Comparison of ENCODE assay signal across 22 cellular contexts in the genomic region with DNA sequence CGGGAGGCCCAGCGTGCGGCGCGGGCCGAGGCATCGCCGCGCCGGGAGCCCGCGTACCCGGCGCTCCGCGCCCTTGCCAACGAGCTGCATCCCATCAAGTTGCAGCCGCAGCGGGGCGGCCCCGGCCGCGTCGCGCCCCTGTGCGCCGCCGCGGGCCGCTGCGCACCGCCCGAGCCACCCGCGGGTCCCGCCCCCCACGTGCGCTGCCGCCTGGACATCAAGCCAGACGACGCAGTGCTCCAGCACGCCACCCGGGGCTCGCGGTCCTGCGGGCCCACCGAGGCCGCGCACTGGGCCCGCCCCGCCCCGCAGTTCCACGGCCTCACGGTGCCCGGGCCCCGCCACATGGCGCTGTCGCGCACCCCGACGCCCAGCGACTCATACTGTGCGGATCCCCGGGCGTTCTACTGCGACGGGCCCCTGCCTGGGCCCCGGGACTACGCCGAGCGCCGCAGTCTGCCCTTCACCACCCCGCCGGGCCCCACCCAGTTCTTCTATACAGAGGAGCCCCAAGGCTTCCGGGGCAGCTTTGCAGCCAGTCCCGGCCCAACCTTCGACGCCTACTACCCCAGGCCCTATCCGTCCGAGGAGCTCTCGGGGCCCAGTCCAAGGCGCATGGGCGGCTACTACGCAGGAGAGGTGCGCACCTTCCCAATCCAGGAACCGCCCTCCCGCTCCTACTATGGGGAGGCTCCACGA. TPM values are rescaled to one million over a fixed set of nuclear protein-coding genes. Genes with fewer than 3 reads are reported as not detected.
DNase-seq lines count a peak whose midpoint lies in the region; ATAC-seq and TF ChIP-seq lines count a peak whose summit lies in the region.
"Had no signal": no experiment of that assay in that cellular context is flagged by ENCODE, and none has a peak within 500 bp of the region (broad histone marks: within the 10 kb centered on the region; RNA-seq: fewer than 3 reads in every experiment).

No MANE protein-coding gene starts in this region.

- no peaks in the 10 kb centered on the region for H3K9me3 ChIP-seq in CD8-positive, alpha-beta memory T cell (ENCODE audit: low read length)
- no peaks in the 10 kb centered on the region for H3K9me3 ChIP-seq in thyroid gland
- H3K9me3 ChIP-seq: MG63, sigmoid colon, SJCRH30 had no signal

- intact Hi-C loops in activated T-helper 1 cell treated with anti-CD3 and anti-CD28 coated beads, Interleukin-12 subunit alpha, Interleukin-12 subunit beta, Interleukin-2, Interleukin-4 antibody, amounts not matched to agents 30 ng/mL and 10 ng/mL and 1 ng/mL, durations not matched to agents 14 hours and 24 hours and 36 hours (cut with micrococcal nuclease) = loop anchor here (5.0 kb wide), 2 partner anchors 118 to 202 kb away; a partner anchor contains a TSS
- intact Hi-C loops in thyroid gland (cut with DNase I) = loop anchor here (5.0 to 10.0 kb wide), 2 partner anchors 97 to 190 kb away; a partner anchor contains a TSS

- peaks cover 4% of the 10 kb centered on the region for H3K27me3 ChIP-seq in CD8-positive, alpha-beta memory T cell (ENCODE audit: insufficient read depth, low read length, poor library complexity, severe bottlenecking)
- no peaks in the 10 kb centered on the region for H3K27me3 ChIP-seq in thyroid gland
- H3K27me3 ChIP-seq: cardiac muscle cell, MG63, SJCRH30 had no signal

- H3K4me1 ChIP-seq in CD8-positive, alpha-beta memory T cell (ENCODE audit: insufficient read depth, low read length) = peaks cover 26% of the 10 kb centered on the region
- H3K4me1 ChIP-seq in thyroid gland = peaks cover 44 to 59% of the 10 kb centered on the region in 2 donors

- POLR2A ChIA-PET in CD8-positive, alpha-beta memory T cell (lab: Charles Lee) = interaction anchor here (1.1 kb wide), 1 partner anchor 99 kb away, joined by 3 read pairs; a partner anchor contains a TSS

- TF ChIP-seq CTCF in neural crest cell (conservative IDR thresholded peaks at IDR 0.05) (no peak), thyroid gland (IDR thresholded peaks at IDR 0.05) (no peak)

- H3K4me3 Mint-ChIP-seq in activated CD8-positive, alpha-beta memory T cell treated with anti-CD3 and anti-CD28 coated beads, Interleukin-2, amount 10 ng/mL, durations not matched to agents 7 days and 5 days = no peak overlapping the region
- peak overlapping the region in 5 of 7 donors; percentile 36 to 66 (median 44) for H3K4me3 Mint-ChIP-seq in CD8-positive, alpha-beta memory T cell
- no peak overlapping the region for H3K4me3 Mint-ChIP-seq in activated T-helper 1 cell treated with anti-CD3 and anti-CD28 coated beads, Interleukin-12 subunit alpha, Interleukin-12 subunit beta, Interleukin-2, Interleukin-4 antibody, amounts not matched to agents 30 ng/mL and 10 ng/mL and 1 ng/mL, durations not matched to agents 14 hours and 24 hours and 36 hours
- peak overlapping the region; percentile 69 for H3K4me3 Mint-ChIP-seq in neural crest cell

- ATAC-seq in activated CD8-positive, alpha-beta memory T cell treated with anti-CD3 and anti-CD28 coated beads, Interleukin-2, amount 10 ng/mL, durations not matched to agents 7 days and 5 days = no peak

- H3K36me3 ChIP-seq in CD8-positive, alpha-beta memory T cell (ENCODE audit: insufficient read depth, low read length) = no peaks in the 10 kb centered on the region
- H3K36me3 ChIP-seq in thyroid gland = no peaks in the 10 kb centered on the region
- H3K36me3 ChIP-seq: cardiac muscle cell, SJCRH30 had no signal

- H3K27ac ChIP-seq in CD8-positive, alpha-beta memory T cell (ENCODE audit: low read depth, low read length) = no peak overlapping the region
- H3K27ac ChIP-seq in thyroid gland = no peak overlapping the region
- H3K27ac ChIP-seq: C4-2B, cardiac muscle cell, sigmoid colon, SJCRH30, WERI-Rb-1 had no signal

- CTCF ChIA-PET in activated CD8-positive, alpha-beta memory T cell treated with anti-CD3 and anti-CD28 coated beads, Interleukin-2, amount 10 ng/mL, durations not matched to agents 7 days and 5 days (lab: Charles Lee) = interaction anchor here (0.9 to 4.3 kb wide), 5 partner anchors 26 to 100 kb away, joined by 3 to 28 read pairs (median 16); a partner anchor contains a TSS
- CTCF ChIA-PET in CD8-positive, alpha-beta memory T cell (lab: Charles Lee) = interaction anchor here (0.8 to 4.9 kb wide), 7 partner anchors 21 to 190 kb away, joined by 3 to 45 read pairs (median 4); a partner anchor contains a TSS

- H3K27me3 Mint-ChIP-seq in activated CD8-positive, alpha-beta memory T cell treated with anti-CD3 and anti-CD28 coated beads, Interleukin-2, amount 10 ng/mL, durations not matched to agents 7 days and 5 days = peaks cover 20% of the 10 kb centered on the region
- peaks cover 11 to 27% of the 10 kb centered on the region in 2 donors for H3K27me3 Mint-ChIP-seq in CD8-positive, alpha-beta memory T cell
- H3K27me3 Mint-ChIP-seq in activated T-helper 1 cell treated with anti-CD3 and anti-CD28 coated beads, Interleukin-12 subunit alpha, Interleukin-12 subunit beta, Interleukin-2, Interleukin-4 antibody, amounts not matched to agents 30 ng/mL and 10 ng/mL and 1 ng/mL, durations not matched to agents 14 hours and 24 hours and 36 hours (ENCODE audit: insufficient read depth) = peaks cover 6% of the 10 kb centered on the region
- peaks cover 49% of the 10 kb centered on the region for H3K27me3 Mint-ChIP-seq in neural crest cell (ENCODE audit: low read depth)

- H3K4me3 ChIP-seq in CD8-positive, alpha-beta memory T cell (ENCODE audit: low read length) = no peak overlapping the region
- H3K4me3 ChIP-seq in thyroid gland (replicated peaks in 1 of 3) = no peak overlapping the region
- H3K4me3 ChIP-seq: cardiac muscle cell, MG63, sigmoid colon, SJCRH30 had no signal

- TF ChIP-seq POLR2A in thyroid gland (IDR thresholded peaks at IDR 0.05) = no peak

- H3K9me3 Mint-ChIP-seq in activated CD8-positive, alpha-beta memory T cell treated with anti-CD3 and anti-CD28 coated beads, Interleukin-2, amount 10 ng/mL, durations not matched to agents 7 days and 5 days (ENCODE audit: low read depth) = no peaks in the 10 kb centered on the region
- H3K9me3 Mint-ChIP-seq in CD8-positive, alpha-beta memory T cell = peaks cover 0 to 3% (median 0%) of the 10 kb centered on the region in 5 donors
- H3K9me3 Mint-ChIP-seq in activated T-helper 1 cell treated with anti-CD3 and anti-CD28 coated beads, Interleukin-12 subunit alpha, Interleukin-12 subunit beta, Interleukin-2, Interleukin-4 antibody, amounts not matched to agents 30 ng/mL and 10 ng/mL and 1 ng/mL, durations not matched to agents 14 hours and 24 hours and 36 hours = no peaks in the 10 kb centered on the region
- no peaks in the 10 kb centered on the region for H3K9me3 Mint-ChIP-seq in neural crest cell

- H3K4me1 Mint-ChIP-seq in activated CD8-positive, alpha-beta memory T cell treated with anti-CD3 and anti-CD28 coated beads, Interleukin-2, amount 10 ng/mL, durations not matched to agents 7 days and 5 days = peaks cover 22% of the 10 kb centered on the region
- H3K4me1 Mint-ChIP-seq in CD8-positive, alpha-beta memory T cell = peaks cover 8 to 40% (median 24%) of the 10 kb centered on the region in 3 donors
- no peaks in the 10 kb centered on the region for H3K4me1 Mint-ChIP-seq in activated T-helper 1 cell treated with anti-CD3 and anti-CD28 coated beads, Interleukin-12 subunit alpha, Interleukin-12 subunit beta, Interleukin-2, Interleukin-4 antibody, amounts not matched to agents 30 ng/mL and 10 ng/mL and 1 ng/mL, durations not matched to agents 14 hours and 24 hours and 36 hours (ENCODE audit: low read depth)
- peaks cover 25% of the 10 kb centered on the region for H3K4me1 Mint-ChIP-seq in neural crest cell

- H3K36me3 Mint-ChIP-seq in activated CD8-positive, alpha-beta memory T cell treated with anti-CD3 and anti-CD28 coated beads, Interleukin-2, amount 10 ng/mL, durations not matched to agents 7 days and 5 days = peaks cover 3% of the 10 kb centered on the region
- H3K36me3 Mint-ChIP-seq in CD8-positive, alpha-beta memory T cell = peaks cover 0 to 10% (median 0%) of the 10 kb centered on the region in 3 donors
- peaks cover 8% of the 10 kb centered on the region for H3K36me3 Mint-ChIP-seq in activated T-helper 1 cell treated with anti-CD3 and anti-CD28 coated beads, Interleukin-12 subunit alpha, Interleukin-12 subunit beta, Interleukin-2, Interleukin-4 antibody, amounts not matched to agents 30 ng/mL and 10 ng/mL and 1 ng/mL, durations not matched to agents 14 hours and 24 hours and 36 hours (ENCODE audit: low read depth)
- peaks cover 3% of the 10 kb centered on the region for H3K36me3 Mint-ChIP-seq in neural crest cell (ENCODE audit: low read depth)

- peak overlapping the region; percentile 32 for H3K27ac Mint-ChIP-seq in activated CD8-positive, alpha-beta memory T cell treated with anti-CD3 and anti-CD28 coated beads, Interleukin-2, amount 10 ng/mL, durations not matched to agents 7 days and 5 days
- peak overlapping the region in 2 of 8 donors; percentile 34 to 75 for H3K27ac Mint-ChIP-seq in CD8-positive, alpha-beta memory T cell
- peak overlapping the region; percentile 52 for H3K27ac Mint-ChIP-seq in activated T-helper 1 cell treated with anti-CD3 and anti-CD28 coated beads, Interleukin-12 subunit alpha, Interleukin-12 subunit beta, Interleukin-2, Interleukin-4 antibody, amounts not matched to agents 30 ng/mL and 10 ng/mL and 1 ng/mL, durations not matched to agents 14 hours and 24 hours and 36 hours
- no peak overlapping the region for H3K27ac Mint-ChIP-seq in neural crest cell (ENCODE audit: unreplicated experiment)

- 43% methylated on average over 27 of the region's 88 CpGs; no CpG with 5 or more reads in 1 of the 2 donors for WGBS in thyroid gland, 2 donors

- DNase-seq in activated CD8-positive, alpha-beta memory T cell treated with anti-CD3 and anti-CD28 coated beads, Interleukin-2, amount 10 ng/mL, durations not matched to agents 7 days and 5 days = no peak
- no peak for DNase-seq in activated CD8-positive, alpha-beta memory T cell treated with anti-CD3 and anti-CD28 coated beads, Interleukin-2, amount 50 U/mL, for 4 hours
- DNase-seq in CD8-positive, alpha-beta memory T cell = no peak
- no peak for DNase-seq in activated T-helper 1 cell treated with anti-CD3 and anti-CD28 coated beads, Interleukin-12 subunit alpha, Interleukin-12 subunit beta, Interleukin-2, Interleukin-4 antibody, amounts not matched to agents 30 ng/mL and 10 ng/mL and 1 ng/mL, durations not matched to agents 14 hours and 24 hours and 36 hours (ENCODE audit: low spot score)
- DNase-seq in neural crest cell (ENCODE audit: low read depth, low spot score) = no peak
- no peak for DNase-seq in stimulated activated CD4-positive, alpha-beta T cell treated with anti-CD3 and anti-CD28 coated beads, Interleukin-15, amount 100 ng/mL, for 24 hours
- no peak for DNase-seq in thyroid gland
- no peak for DNase-seq in NK-92 treated with Interleukin-12 subunit alpha and Interleukin-12 subunit beta, amount 100 ng/mL, for 24 hours (lab: John Stamatoyannopoulos, UW)
- DNase-seq: activated CD8-positive, alpha-beta memory T cell treated with anti-CD3 and anti-CD28 coated beads for 24 hours; activated effector memory CD4-positive, alpha-beta T cell treated with Interleukin-2 at 50 U/mL for 16 hours; DMS79; mesendoderm; MG63; NCI-H1417 treated with DMSO at 0.1 percent for 48 hours; NCI-H2107; NCI-H510A; sigmoid colon; SJCRH30; substantia nigra; WERI-Rb-1 had no signal

RNA-seq across cellular contexts. Expression of a gene that starts 2.6 kb away (rescaled TPM):
- total RNA-seq in activated CD8-positive, alpha-beta memory T cell treated with anti-CD3 and anti-CD28 coated beads, Interleukin-2, amount 10 ng/mL, durations not matched to agents 7 days and 5 days = 1 to 10 TPM; 3.9 to 4.4 TPM
- 1 to 10 TPM; 3.2 TPM for total RNA-seq in CD8-positive, alpha-beta memory T cell
- polyA plus RNA-seq in CD8-positive, alpha-beta memory T cell = 0.39 TPM
- 5.1 and 5.8 TPM in 2 replicates for total RNA-seq in activated T-helper 1 cell treated with anti-CD3 and anti-CD28 coated beads, Interleukin-12 subunit alpha, Interleukin-12 subunit beta, Interleukin-2, Interleukin-4 antibody, amounts not matched to agents 30 ng/mL and 10 ng/mL and 1 ng/mL, durations not matched to agents 14 hours and 24 hours and 36 hours
- 2.8 and 3.3 TPM in 2 replicates for total RNA-seq in neural crest cell
- 1 to 10 TPM in 3 of 4 donors, under 1 TPM in 1; 0.83 to 4.7 (median 2.3) TPM for total RNA-seq in thyroid gland

RNA-seq across cellular contexts. Expression of a gene that starts 4.3 kb away (rescaled TPM):
- 100 to 1,000 TPM in 1 of 2 experiments, 10 to 100 TPM in 1; 96.8 to 116 TPM for total RNA-seq in activated CD8-positive, alpha-beta memory T cell treated with anti-CD3 and anti-CD28 coated beads, Interleukin-2, amount 10 ng/mL, durations not matched to agents 7 days and 5 days
- 100 to 1,000 TPM; 108 to 110 TPM for total RNA-seq in CD8-positive, alpha-beta memory T cell
- polyA plus RNA-seq in CD8-positive, alpha-beta memory T cell = 100.0 TPM
- total RNA-seq in activated T-helper 1 cell treated with anti-CD3 and anti-CD28 coated beads, Interleukin-12 subunit alpha, Interleukin-12 subunit beta, Interleukin-2, Interleukin-4 antibody, amounts not matched to agents 30 ng/mL and 10 ng/mL and 1 ng/mL, durations not matched to agents 14 hours and 24 hours and 36 hours = 134 and 139 TPM in 2 replicates
- total RNA-seq in neural crest cell (170 and 175 TPM in 2 replicates), thyroid gland (100 to 1,000 TPM in 2 of 4 donors, 10 to 100 TPM in 2; 79.4 to 174 (median 115) TPM)

RNA-seq across cellular contexts. Expression of a gene that starts 7.2 kb away (rescaled TPM):
- 10 to 100 TPM; 13.4 to 15.5 TPM for total RNA-seq in activated CD8-positive, alpha-beta memory T cell treated with anti-CD3 and anti-CD28 coated beads, Interleukin-2, amount 10 ng/mL, durations not matched to agents 7 days and 5 days
- total RNA-seq in CD8-positive, alpha-beta memory T cell = 10 to 100 TPM; 12.2 to 12.9 TPM
- not detected for polyA plus RNA-seq in CD8-positive, alpha-beta memory T cell
- 18.2 and 23.6 TPM in 2 replicates for total RNA-seq in activated T-helper 1 cell treated with anti-CD3 and anti-CD28 coated beads, Interleukin-12 subunit alpha, Interleukin-12 subunit beta, Interleukin-2, Interleukin-4 antibody, amounts not matched to agents 30 ng/mL and 10 ng/mL and 1 ng/mL, durations not matched to agents 14 hours and 24 hours and 36 hours
- 19.3 and 20.6 TPM in 2 replicates for total RNA-seq in neural crest cell
- total RNA-seq in thyroid gland = 10 to 100 TPM in 2 of 4 donors, 1 to 10 TPM in 2; 4.1 to 20.4 (median 9.0) TPM

RNA-seq across cellular contexts. Expression of a gene that starts 21.2 kb away (rescaled TPM):
- total RNA-seq in activated CD8-positive, alpha-beta memory T cell treated with anti-CD3 and anti-CD28 coated beads, Interleukin-2, amount 10 ng/mL, durations not matched to agents 7 days and 5 days = 100 to 1,000 TPM; 283 to 360 TPM
- total RNA-seq in CD8-positive, alpha-beta memory T cell = 100 to 1,000 TPM; 354 to 356 TPM
- polyA plus RNA-seq in CD8-positive, alpha-beta memory T cell = 476 TPM
- total RNA-seq in activated T-helper 1 cell treated with anti-CD3 and anti-CD28 coated beads, Interleukin-12 subunit alpha, Interleukin-12 subunit beta, Interleukin-2, Interleukin-4 antibody, amounts not matched to agents 30 ng/mL and 10 ng/mL and 1 ng/mL, durations not matched to agents 14 hours and 24 hours and 36 hours = 410 and 418 TPM in 2 replicates
- total RNA-seq in neural crest cell (338 and 339 TPM in 2 replicates), thyroid gland (100 to 1,000 TPM; 339 to 591 (median 526) TPM)

RNA-seq across cellular contexts. Expression of a gene that starts 37.2 kb away (rescaled TPM):
- total RNA-seq in activated CD8-positive, alpha-beta memory T cell treated with anti-CD3 and anti-CD28 coated beads, Interleukin-2, amount 10 ng/mL, durations not matched to agents 7 days and 5 days = 100 to 1,000 TPM; 113 to 123 TPM
- total RNA-seq in CD8-positive, alpha-beta memory T cell = 100 to 1,000 TPM in 1 of 2 experiments, 10 to 100 TPM in 1; 98.2 to 106 TPM
- polyA plus RNA-seq in CD8-positive, alpha-beta memory T cell = 20.9 TPM
- 109 and 114 TPM in 2 replicates for total RNA-seq in activated T-helper 1 cell treated with anti-CD3 and anti-CD28 coated beads, Interleukin-12 subunit alpha, Interleukin-12 subunit beta, Interleukin-2, Interleukin-4 antibody, amounts not matched to agents 30 ng/mL and 10 ng/mL and 1 ng/mL, durations not matched to agents 14 hours and 24 hours and 36 hours
- total RNA-seq in neural crest cell (191 and 198 TPM in 2 replicates), thyroid gland (10 to 100 TPM; 59.8 to 84.0 (median 62.2) TPM)

Comparison
In these comparisons a context has a peak if more than half of its experiments do, and no peak if none do; other contexts are left out.
1. H3K4me3 Mint-ChIP-seq: peak in CD8-positive, alpha-beta memory T cell (5 of 7) and neural crest cell (single experiment); none in activated CD8-positive, alpha-beta memory T cell treated with anti-CD3 and anti-CD28 coated beads, Interleukin-2, amount 10 ng/mL, durations not matched to agents 7 days and 5 days (single experiment) and activated T-helper 1 cell treated with anti-CD3 and anti-CD28 coated beads, Interleukin-12 subunit alpha, Interleukin-12 subunit beta, Interleukin-2, Interleukin-4 antibody, amounts not matched to agents 30 ng/mL and 10 ng/mL and 1 ng/mL, durations not matched to agents 14 hours and 24 hours and 36 hours (single experiment).